ENCODE assay signal across 25 cellular contexts in the genomic region with DNA sequence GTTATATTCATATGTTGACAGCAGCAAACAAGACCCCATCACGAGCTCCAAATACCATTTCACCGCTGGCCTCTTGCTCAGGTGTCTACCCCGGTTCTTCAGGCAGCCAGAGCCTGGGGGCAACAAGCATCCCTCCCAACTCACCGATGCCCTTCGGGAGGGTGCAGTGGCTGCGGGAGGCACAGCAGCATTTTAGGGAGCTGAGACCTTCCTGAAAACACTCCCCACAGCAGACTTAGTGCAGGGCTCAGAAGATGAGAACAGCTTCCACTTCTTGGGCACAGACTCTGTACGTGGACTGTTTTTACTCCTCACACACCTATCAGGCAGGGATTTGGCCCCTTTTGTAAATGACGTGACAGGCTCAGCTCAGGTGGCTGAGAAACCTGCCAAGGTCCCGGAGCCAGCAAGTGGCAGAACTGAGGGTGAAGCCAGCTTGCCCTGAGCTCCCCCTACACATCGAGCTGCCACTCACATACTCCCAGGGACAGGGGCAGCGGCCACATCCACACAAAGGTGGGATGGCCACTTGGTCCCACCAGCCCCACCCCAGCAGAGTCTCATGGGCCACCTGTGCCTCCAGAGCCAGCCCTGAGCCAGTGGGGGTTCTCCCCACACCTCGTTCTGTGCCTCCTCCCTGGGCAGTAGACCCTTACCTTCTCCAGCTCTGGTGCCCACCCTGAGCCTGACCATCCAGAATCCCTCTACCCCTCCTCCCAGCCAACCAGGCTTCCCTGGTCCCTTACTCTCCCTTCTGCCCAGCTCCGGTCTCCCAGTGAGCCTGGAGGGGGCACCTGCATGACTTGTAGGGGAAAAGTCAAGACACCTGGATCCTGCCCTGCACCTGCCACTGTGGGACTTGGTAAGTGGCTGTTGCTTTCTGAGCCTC. TPM values are rescaled to one million over a fixed set of nuclear protein-coding genes. Genes with fewer than 3 reads are reported as not detected.
"Had no signal": no experiment of that assay in that cellular context is flagged by ENCODE, and none has a peak within 500 bp of the region (broad histone marks: within the 10 kb centered on the region; RNA-seq: fewer than 3 reads in every experiment).

No MANE protein-coding gene starts in this region.

- H3K27ac Mint-ChIP-seq: activated CD4-positive, alpha-beta memory T cell treated with anti-CD3 and anti-CD28 coated beads for 36 hours; activated CD4-positive, alpha-beta T cell treated with anti-CD3 and anti-CD28 coated beads, Interleukin-2, amount 10 ng/mL, durations not matched to agents 7 days and 5 days; activated naive CD4-positive, alpha-beta T cell treated with anti-CD3 and anti-CD28 coated beads, Interleukin-2, amount 10 ng/mL, durations not matched to agents 7 days and 5 days; activated naive CD8-positive, alpha-beta T cell treated with anti-CD3 and anti-CD28 coated beads for 36 hours; activated T-cell treated with anti-CD3 and anti-CD28 coated beads, Interleukin-2, amount 50 U/mL, for 72 hours; activated T-helper 2 cell treated with anti-CD3 and anti-CD28 coated beads, Interferon-gamma antibody, Interleukin-2, Interleukin-4, amounts not matched to agents 10 μg/mL and 5 μg/mL and 100 μg/mL, durations not matched to agents 14 hours and 24 hours and 36 hours; IgD-negative memory B cell; T-cell had no signal

- H3K4me3 Mint-ChIP-seq: activated CD4-positive, alpha-beta memory T cell treated with anti-CD3 and anti-CD28 coated beads for 36 hours; activated CD4-positive, alpha-beta T cell treated with anti-CD3 and anti-CD28 coated beads, Interleukin-2, amount 10 ng/mL, durations not matched to agents 7 days and 5 days; activated naive CD4-positive, alpha-beta T cell treated with anti-CD3 and anti-CD28 coated beads, Interleukin-2, amount 10 ng/mL, durations not matched to agents 7 days and 5 days; activated naive CD8-positive, alpha-beta T cell treated with anti-CD3 and anti-CD28 coated beads for 36 hours; activated T-cell treated with anti-CD3 and anti-CD28 coated beads, Interleukin-2, amount 50 U/mL, for 72 hours; IgD-negative memory B cell; T-cell had no signal

- H3K4me1 Mint-ChIP-seq: activated CD4-positive, alpha-beta T cell treated with anti-CD3 and anti-CD28 coated beads, Interleukin-2, amount 10 ng/mL, durations not matched to agents 7 days and 5 days; activated naive CD4-positive, alpha-beta T cell treated with anti-CD3 and anti-CD28 coated beads, Interleukin-2, amount 10 ng/mL, durations not matched to agents 7 days and 5 days; activated naive CD8-positive, alpha-beta T cell treated with anti-CD3 and anti-CD28 coated beads for 36 hours; IgD-negative memory B cell had no signal

- ATAC-seq: activated T-cell treated with anti-CD3 and anti-CD28 coated beads, Interleukin-2, amount 50 U/mL, for 72 hours; T-cell had no signal

- H3K36me3 Mint-ChIP-seq: activated CD4-positive, alpha-beta memory T cell treated with anti-CD3 and anti-CD28 coated beads for 36 hours; activated naive CD4-positive, alpha-beta T cell treated with anti-CD3 and anti-CD28 coated beads, Interleukin-2, amount 10 ng/mL, durations not matched to agents 7 days and 5 days; activated naive CD8-positive, alpha-beta T cell treated with anti-CD3 and anti-CD28 coated beads for 36 hours; IgD-negative memory B cell; T-cell had no signal

- H3K36me3 ChIP-seq: brain microvascular endothelial cell had no signal

- H3K27ac ChIP-seq: brain microvascular endothelial cell, VCaP had no signal

- DNase-seq: activated CD4-positive, alpha-beta memory T cell treated with anti-CD3 and anti-CD28 coated beads for 36 hours; activated CD4-positive, alpha-beta T cell treated with anti-CD3 and anti-CD28 coated beads, Interleukin-2, amount 10 ng/mL, durations not matched to agents 7 days and 5 days; activated CD4-positive, CD25-positive, alpha-beta regulatory T cell; activated CD8-positive, alpha-beta memory T cell treated with anti-CD3 and anti-CD28 coated beads, Interleukin-2, amount 50 U/mL, for 4 hours; activated gamma-delta T cell treated with Interleukin-2 at 50 U/mL for 16 hours; activated naive CD4-positive, alpha-beta T cell treated with anti-CD3 and anti-CD28 coated beads, Interleukin-2, amount 10 ng/mL, durations not matched to agents 7 days and 5 days; activated naive CD8-positive, alpha-beta T cell treated with anti-CD3 and anti-CD28 coated beads for 36 hours; activated T-cell treated with anti-CD3 and anti-CD28 coated beads, Interleukin-2, amount 50 U/mL, for 72 hours; brain microvascular endothelial cell; KG1; NCI-H1048; NCI-H1417; NCI-H1930; NCI-H345; NCI-H510A; NCI-H526 treated with DMSO at 0.1 percent for 48 hours; NCI-H82; OCI-M1; SHP77 treated with DMSO at 0.1 percent for 48 hours; T-cell had no signal

- H3K27me3 ChIP-seq: brain microvascular endothelial cell had no signal

- H3K9me3 Mint-ChIP-seq: activated T-cell treated with anti-CD3 and anti-CD28 coated beads, Interleukin-2, amount 50 U/mL, for 72 hours; activated T-helper 2 cell treated with anti-CD3 and anti-CD28 coated beads, Interferon-gamma antibody, Interleukin-2, Interleukin-4, amounts not matched to agents 10 μg/mL and 5 μg/mL and 100 μg/mL, durations not matched to agents 14 hours and 24 hours and 36 hours had no signal

RNA-seq across cellular contexts. Expression of gene CYP27C1, which starts 28.5 kb away (rescaled TPM):
- total RNA-seq: activated CD4-positive, alpha-beta memory T cell treated with anti-CD3 and anti-CD28 coated beads for 36 hours; activated CD4-positive, alpha-beta T cell treated with anti-CD3 and anti-CD28 coated beads, Interleukin-2, amount 10 ng/mL, durations not matched to agents 7 days and 5 days; activated naive CD8-positive, alpha-beta T cell treated with anti-CD3 and anti-CD28 coated beads for 36 hours; activated T-cell treated with anti-CD3 and anti-CD28 coated beads, Interleukin-2, amount 50 U/mL, for 72 hours; activated T-helper 2 cell treated with anti-CD3 and anti-CD28 coated beads, Interferon-gamma antibody, Interleukin-2, Interleukin-4, amounts not matched to agents 10 μg/mL and 5 μg/mL and 100 μg/mL, durations not matched to agents 14 hours and 24 hours and 36 hours; cardiac septum; T-helper 2 cell treated with Interferon-gamma antibody and Interleukin-4, amounts not matched to agents 100 ng/mL and 5 ng/mL, for 36 hours had no signal
- polyA plus RNA-seq: IgD-negative memory B cell had no signal
